Comparison of ENCODE assay signal across 1 cellular context in the genomic region with DNA sequence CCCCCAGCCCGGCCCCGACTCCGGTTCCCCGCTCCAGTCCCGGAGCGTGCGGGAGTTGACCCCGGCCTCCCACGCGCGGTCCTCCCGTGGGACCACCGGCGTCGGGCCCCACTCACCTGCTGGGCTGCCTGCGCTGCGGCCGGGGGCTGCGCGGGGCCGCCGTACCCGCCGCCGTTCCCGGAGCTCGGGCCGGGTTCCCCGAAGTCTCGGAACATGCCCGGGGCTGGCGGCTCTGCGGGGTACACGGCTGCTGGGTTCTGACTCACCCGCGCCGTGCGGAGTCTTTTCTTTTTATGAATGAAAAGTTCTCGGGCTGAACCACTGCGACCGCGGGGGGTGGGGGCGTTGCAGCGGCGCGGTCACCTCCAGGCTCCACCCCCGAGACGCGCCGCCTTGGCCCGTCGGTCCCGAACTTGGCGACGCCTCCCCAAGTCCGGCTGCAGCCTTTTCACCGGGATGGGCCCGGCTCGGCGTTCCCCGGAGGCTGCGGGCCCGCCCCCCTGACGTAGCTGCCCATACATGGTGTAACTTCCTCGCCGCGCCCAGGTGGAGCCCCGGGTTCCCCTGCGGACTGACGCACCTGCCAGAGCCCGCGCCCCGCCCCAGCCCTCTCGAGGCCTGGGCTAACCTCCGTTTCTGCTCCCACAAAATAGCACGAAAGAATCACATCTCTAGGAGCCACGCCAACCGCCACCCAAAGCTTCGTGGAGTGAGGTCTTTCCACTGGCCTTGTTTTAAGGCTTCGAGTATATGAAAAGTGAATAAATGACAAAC.
TF ChIP-seq lines count a peak whose summit lies in the region.

FOSL1 (minus strand) TSS at position 264 of the 774 bp plus-strand sequence; CDS start at position 215, 49 bp downstream.

TF ChIP-seq in HepG2, 621 proteins besides CTCF, POLR2A, EP300 and RAD21 (continued from another document):
- TF ChIP-seq TERF1 (CRISPR knock-in tag; IDR thresholded peaks at IDR 0.05) (no peak), SMARCE1 (IDR thresholded peaks at IDR 0.05; ENCODE audit: borderline replicate concordance) (no peak), ELF4 (CRISPR knock-in tag; IDR thresholded peaks at IDR 0.05; ENCODE audit: borderline replicate concordance) (no peak), RFX5 (IDR thresholded peaks at IDR 0.05; ENCODE audit: low read depth, low read length) (no peak), ZNF24 (IDR thresholded peaks at IDR 0.05) (no peak), ZNF251 (CRISPR knock-in tag; IDR thresholded peaks at IDR 0.05) (no peak), GATA4 (IDR thresholded peaks at IDR 0.05; ENCODE audit: borderline replicate concordance, low read depth) (no peak)
- TF ChIP-seq, protein P1, sequence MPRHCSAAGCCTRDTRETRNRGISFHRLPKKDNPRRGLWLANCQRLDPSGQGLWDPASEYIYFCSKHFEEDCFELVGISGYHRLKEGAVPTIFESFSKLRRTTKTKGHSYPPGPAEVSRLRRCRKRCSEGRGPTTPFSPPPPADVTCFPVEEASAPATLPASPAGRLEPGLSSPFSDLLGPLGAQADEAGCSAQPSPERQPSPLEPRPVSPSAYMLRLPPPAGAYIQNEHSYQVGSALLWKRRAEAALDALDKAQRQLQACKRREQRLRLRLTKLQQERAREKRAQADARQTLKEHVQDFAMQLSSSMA (CRISPR knock-in tag; IDR thresholded peaks at IDR 0.05): no peak
